ENCODE assay signal across 2 cellular contexts in genomic region chr10:95236068-95236903, GRCh38.
TF ChIP-seq lines count a peak whose summit lies in the region.

No MANE protein-coding gene starts in this region.

TF ChIP-seq in HepG2, 621 proteins besides CTCF, POLR2A, EP300 and RAD21:
- TF ChIP-seq PLSCR1 (CRISPR knock-in tag; IDR thresholded peaks at IDR 0.05; ENCODE audit: borderline replicate concordance) (no peak), NFRKB (IDR thresholded peaks at IDR 0.05) (no peak), GMEB1 (CRISPR knock-in tag; IDR thresholded peaks at IDR 0.05; ENCODE audit: borderline replicate concordance) (no peak), ELF1 (CRISPR knock-in tag; IDR thresholded peaks at IDR 0.05) (no peak), FOXP4 (CRISPR knock-in tag; IDR thresholded peaks at IDR 0.05) (no peak), NR2F1 (CRISPR knock-in tag; IDR thresholded peaks at IDR 0.05) (no peak), ZNF292 (CRISPR knock-in tag; IDR thresholded peaks at IDR 0.05; ENCODE audit: borderline replicate concordance, low read depth) (no peak), TRAFD1 (CRISPR knock-in tag; IDR thresholded peaks at IDR 0.05; ENCODE audit: borderline replicate concordance) (no peak), TAF15 (IDR thresholded peaks at IDR 0.05; ENCODE audit: low read depth, low read length, poor library complexity, severe bottlenecking) (no peak), USF2 (IDR thresholded peaks at IDR 0.05; ENCODE audit: low read depth, low read length) (no peak), USF2 (CRISPR knock-in tag; IDR thresholded peaks at IDR 0.05; ENCODE audit: borderline replicate concordance) (no peak), JDP2 (CRISPR knock-in tag; IDR thresholded peaks at IDR 0.05; ENCODE audit: borderline replicate concordance) (no peak), CHD4 (IDR thresholded peaks at IDR 0.05; ENCODE audit: borderline replicate concordance, low read length) (no peak)

TF ChIP-seq in HEK293T, 16 proteins besides CTCF, POLR2A, EP300 and RAD21 (continued from another document):
- TF ChIP-seq PKNOX1 (IDR thresholded peaks at IDR 0.05) (no peak), FOXK2 (IDR thresholded peaks at IDR 0.05) (no peak)
